In the genomic region with DNA sequence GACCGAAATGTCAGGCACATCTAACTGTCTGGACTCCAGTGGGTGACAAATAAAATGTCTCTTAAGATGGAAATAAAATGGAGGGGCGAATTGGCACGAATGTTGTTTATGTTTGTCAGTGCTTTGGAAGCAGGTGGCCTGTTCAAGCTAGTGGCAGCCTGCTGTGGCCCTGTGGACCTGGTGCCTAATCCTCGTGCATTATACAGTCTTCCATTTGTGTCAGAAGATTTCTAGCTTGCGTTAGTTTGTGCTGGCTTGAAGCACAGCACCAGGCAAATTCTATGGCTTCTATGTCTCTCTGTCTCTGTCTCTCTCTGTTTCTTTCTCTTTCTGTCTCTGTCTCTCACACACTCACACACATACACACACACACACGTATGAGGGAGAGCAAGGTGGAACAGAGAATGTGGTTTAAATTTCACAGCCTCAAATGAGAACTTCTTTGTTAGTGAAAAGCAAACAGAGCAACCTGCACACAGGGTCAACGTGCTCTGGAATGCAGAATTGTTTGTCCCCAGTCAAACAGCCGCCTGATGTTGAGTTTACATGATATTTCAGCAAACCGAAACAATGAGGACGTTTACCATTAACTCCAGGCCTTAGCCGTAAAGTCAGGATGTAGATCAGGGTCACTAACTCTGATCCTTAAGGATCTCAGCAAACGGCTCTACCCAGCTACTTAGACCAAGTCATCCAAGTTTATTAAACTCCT, we compare ENCODE assay signal across 23 cellular contexts. TPM values are rescaled to one million over a fixed set of nuclear protein-coding genes. Genes with fewer than 3 reads are reported as not detected.
A peak's percentile ranks its signal among the peaks of the same experiment; 100 is the strongest.
DNase-seq lines count a peak whose midpoint lies in the region; ATAC-seq, FAIRE-seq and TF ChIP-seq lines count a peak whose summit lies in the region.
"Had no signal": no experiment of that assay in that cellular context is flagged by ENCODE, and none has a peak within 500 bp of the region (broad histone marks: within the 10 kb centered on the region; RNA-seq: fewer than 3 reads in every experiment).

No MANE protein-coding gene starts in this region.

- 58 to 63% methylated on average over 12 of the region's 12 CpGs for WGBS in upper lobe of left lung, 2 donors

- ATAC-seq in upper lobe of left lung (ENCODE audit: low FRiP score in 2 of 2) (no peak), HG03460 (IDR thresholded peaks at IDR 0.05; ENCODE audit: unreplicated experiment) (no peak)
- ATAC-seq: Panc1 had no signal

- H3K27me3 ChIP-seq in endothelial cell of umbilical vein (ENCODE audit: control insufficient read depth in 2 of 2, insufficient read depth in 2 of 2, low read length in 2 of 2) (no peaks in the 10 kb centered on the region), muscle layer of colon (ENCODE audit: control insufficient read depth in 1 of 2, insufficient read depth in 2 of 2, low read length in 2 of 2) (no peaks in the 10 kb centered on the region), upper lobe of left lung (no peaks in the 10 kb centered on the region), dorsolateral prefrontal cortex (no peaks in the 10 kb centered on the region)
- H3K27me3 ChIP-seq: spleen, thyroid gland had no signal

- no peaks in the 10 kb centered on the region for H3K9me3 Mint-ChIP-seq in activated T-helper 2 cell treated with anti-CD3 and anti-CD28 coated beads, Interferon-gamma antibody, Interleukin-2, Interleukin-4, amounts not matched to agents 10 μg/mL and 5 μg/mL and 100 μg/mL, durations not matched to agents 14 hours and 24 hours and 36 hours
- H3K9me3 Mint-ChIP-seq: immature natural killer cell had no signal

- H3K79me2 ChIP-seq in endothelial cell of umbilical vein (ENCODE audit: control insufficient read depth, insufficient read depth, low read length) = no peaks in the 10 kb centered on the region

- no peaks in the 10 kb centered on the region for H3K36me3 Mint-ChIP-seq in activated T-helper 2 cell treated with anti-CD3 and anti-CD28 coated beads, Interferon-gamma antibody, Interleukin-2, Interleukin-4, amounts not matched to agents 10 μg/mL and 5 μg/mL and 100 μg/mL, durations not matched to agents 14 hours and 24 hours and 36 hours (ENCODE audit: low read depth)
- H3K36me3 Mint-ChIP-seq: immature natural killer cell had no signal

- H3K36me3 ChIP-seq in endothelial cell of umbilical vein (ENCODE audit: control insufficient read depth in 2 of 2, extremely low read depth in 1 of 2, insufficient read depth in 2 of 2, low read length in 2 of 2) (no peaks in the 10 kb centered on the region), muscle layer of colon (ENCODE audit: insufficient read depth, low read length) (no peaks in the 10 kb centered on the region), upper lobe of left lung (no peaks in the 10 kb centered on the region)
- H3K36me3 ChIP-seq: spleen, thyroid gland had no signal

- dilution Hi-C loops in endothelial cell of umbilical vein (cut with MboI; ENCODE audit: extremely low pct_ligation_motif_present, low sequenced_read_pairs) = no loop called here

- H3K27me3 Mint-ChIP-seq in activated T-helper 2 cell treated with anti-CD3 and anti-CD28 coated beads, Interferon-gamma antibody, Interleukin-2, Interleukin-4, amounts not matched to agents 10 μg/mL and 5 μg/mL and 100 μg/mL, durations not matched to agents 14 hours and 24 hours and 36 hours (ENCODE audit: low read depth) = peaks cover 10% of the 10 kb centered on the region

- CTCF ChIA-PET in endothelial cell of umbilical vein (lab: Charles Lee) = interaction anchor here (1.1 to 2.5 kb wide), 2 partner anchors 11 to 14 kb away, joined by 3 to 8 read pairs; no protein-coding TSS in a partner anchor

- TF ChIP-seq POLR2A in endothelial cell of umbilical vein (IDR thresholded peaks at IDR 0.05; ENCODE audit: low read depth, low read length) (no peak), upper lobe of left lung (IDR thresholded peaks at IDR 0.05) (no peak)

- H3K4me1 Mint-ChIP-seq in activated T-helper 2 cell treated with anti-CD3 and anti-CD28 coated beads, Interferon-gamma antibody, Interleukin-2, Interleukin-4, amounts not matched to agents 10 μg/mL and 5 μg/mL and 100 μg/mL, durations not matched to agents 14 hours and 24 hours and 36 hours (ENCODE audit: low read depth) = peaks cover 1% of the 10 kb centered on the region
- H3K4me1 Mint-ChIP-seq: immature natural killer cell had no signal

- POLR2A ChIA-PET in endothelial cell of umbilical vein (lab: Charles Lee) = no interaction called here

- H3K4me3 ChIP-seq in endothelial cell of umbilical vein (replicated peaks in 1 of 3; ENCODE audit: insufficient read depth in 1 of 3, low read depth in 1 of 3, low read length in 3 of 3) (no peak overlapping the region), muscle layer of colon (ENCODE audit: low read depth in 1 of 2, low read length in 2 of 2) (no peak overlapping the region), upper lobe of left lung (no peak overlapping the region), dorsolateral prefrontal cortex (no peak overlapping the region)
- H3K4me3 ChIP-seq: thyroid gland had no signal

- FAIRE-seq in endothelial cell of umbilical vein (lab: Jason Lieb, UNC) = no peak
- FAIRE-seq: GM18507, H54 had no signal

- peaks cover 29% of the 10 kb centered on the region for H3K4me1 ChIP-seq in endothelial cell of umbilical vein (ENCODE audit: control insufficient read depth, extremely low read depth, insufficient read depth, low read length)
- peaks cover 38% of the 10 kb centered on the region for H3K4me1 ChIP-seq in muscle layer of colon (ENCODE audit: insufficient read depth, low read length)
- peaks cover 9 to 33% (median 13%) of the 10 kb centered on the region in 4 donors for H3K4me1 ChIP-seq in upper lobe of left lung

- H3K4me3 Mint-ChIP-seq in activated T-helper 2 cell treated with anti-CD3 and anti-CD28 coated beads, Interferon-gamma antibody, Interleukin-2, Interleukin-4, amounts not matched to agents 10 μg/mL and 5 μg/mL and 100 μg/mL, durations not matched to agents 14 hours and 24 hours and 36 hours (ENCODE audit: low read depth) = no peak overlapping the region
- H3K4me3 Mint-ChIP-seq: immature natural killer cell had no signal

- no peaks in the 10 kb centered on the region for H4K20me1 ChIP-seq in endothelial cell of umbilical vein (replicated peaks; ENCODE audit: control insufficient read depth, extremely low read depth, insufficient read depth, low read length)

- H3K9ac ChIP-seq in endothelial cell of umbilical vein (replicated peaks; ENCODE audit: extremely low read depth, insufficient read depth, low read length) = no peak overlapping the region
- H3K9ac ChIP-seq in muscle layer of colon (ENCODE audit: low read length) = no peak overlapping the region
- H3K9ac ChIP-seq: KMS-11 had no signal

- no peak overlapping the region for H2AFZ ChIP-seq in endothelial cell of umbilical vein (ENCODE audit: low read depth, low read length)

- DNase-seq in NCI-H2029 treated with DMSO at 0.1 percent for 48 hours (lab: John Stamatoyannopoulos, UW) (peak; percentile 43), endothelial cell of umbilical vein (ENCODE audit: low read depth, low spot score) (no peak), upper lobe of left lung (no peak), dorsolateral prefrontal cortex (no peak), superior temporal gyrus (ENCODE audit: extremely low spot score) (no peak)
- no peak for DNase-seq in activated T-helper 2 cell treated with anti-CD3 and anti-CD28 coated beads, Interferon-gamma antibody, Interleukin-2, Interleukin-4, amounts not matched to agents 10 μg/mL and 5 μg/mL and 100 μg/mL, durations not matched to agents 14 hours and 24 hours and 36 hours (ENCODE audit: low spot score)
- DNase-seq: activated CD4-positive, alpha-beta T cell treated with anti-CD3 and anti-CD28 coated beads for 4 hours; activated naive CD4-positive, alpha-beta T cell treated with anti-CD3 and anti-CD28 coated beads, Interleukin-2, amount 50 U/mL, for 16 hours; cortex of kidney; immature natural killer cell; NCI-H1092 treated with DMSO at 0.1 percent for 48 hours; NCI-H82 had no signal

- H3K4me2 ChIP-seq in endothelial cell of umbilical vein (ENCODE audit: insufficient read depth, low read length) = peak overlapping the region; percentile 57
- H3K4me2 ChIP-seq: KMS-11 had no signal

- no peak overlapping the region for H3K27ac Mint-ChIP-seq in activated T-helper 2 cell treated with anti-CD3 and anti-CD28 coated beads, Interferon-gamma antibody, Interleukin-2, Interleukin-4, amounts not matched to agents 10 μg/mL and 5 μg/mL and 100 μg/mL, durations not matched to agents 14 hours and 24 hours and 36 hours
- H3K27ac Mint-ChIP-seq: immature natural killer cell had no signal

- intact Hi-C loops in endothelial cell of umbilical vein (cut with micrococcal nuclease) = no loop called here
- intact Hi-C loops in dorsolateral prefrontal cortex (cut with DNase I) = no loop called here
- intact Hi-C loops in activated T-helper 2 cell treated with anti-CD3 and anti-CD28 coated beads, Interferon-gamma antibody, Interleukin-2, Interleukin-4, amounts not matched to agents 10 μg/mL and 5 μg/mL and 100 μg/mL, durations not matched to agents 14 hours and 24 hours and 36 hours (cut with micrococcal nuclease) = no loop called here

- TF ChIP-seq CTCF in endothelial cell of umbilical vein (IDR thresholded peaks at IDR 0.05; ENCODE audit: extremely low read depth in 1 of 2, insufficient read depth in 1 of 2, low read depth in 1 of 2, low read length in 2 of 2) = no peak
- TF ChIP-seq CTCF in upper lobe of left lung (IDR thresholded peaks at IDR 0.05) = no peak
- TF ChIP-seq CTCF in dorsolateral prefrontal cortex (IDR thresholded peaks at IDR 0.05 in 54 of 56, conservative IDR thresholded peaks at IDR 0.05 in 2 of 56; ENCODE audit: low read depth in 1 of 56, partially characterized antibody in 56 of 56) = no peak

- H3K27ac ChIP-seq in endothelial cell of umbilical vein (ENCODE audit: insufficient read depth, low read depth, low read length) (peak overlapping the region; percentile 84), muscle layer of colon (ENCODE audit: low read depth, low read length) (peak overlapping the region; percentile 74), upper lobe of left lung (peak overlapping the region; percentile 57 to 83 (median 76)), dorsolateral prefrontal cortex (peak overlapping the region in 1 of 59 donors; percentile 14)
- H3K27ac ChIP-seq: epithelial cell of prostate, KMS-11 had no signal

- H3K9me1 ChIP-seq in endothelial cell of umbilical vein (replicated peaks; ENCODE audit: control insufficient read depth, extremely low read depth, insufficient read depth, low read length) = no peaks in the 10 kb centered on the region

- H3K9me3 ChIP-seq in endothelial cell of umbilical vein (replicated peaks; ENCODE audit: control insufficient read depth, insufficient read depth, low read length) = no peaks in the 10 kb centered on the region
- H3K9me3 ChIP-seq in muscle layer of colon (ENCODE audit: low read length) = no peaks in the 10 kb centered on the region
- no peaks in the 10 kb centered on the region for H3K9me3 ChIP-seq in upper lobe of left lung
- H3K9me3 ChIP-seq: spleen, thyroid gland had no signal

- no TSS peak for BruUV-seq in endothelial cell of umbilical vein (replicated peaks; lab: Mats Ljungman, UMichigan)

- no peak for TF ChIP-seq EP300 in upper lobe of left lung (IDR thresholded peaks at IDR 0.05)

RNA-seq across cellular contexts. Expression of gene CD180, which starts 39.0 kb away (rescaled TPM):
- total RNA-seq in endothelial cell of umbilical vein (not detected in 2 replicates), upper lobe of left lung (1 to 10 TPM in 5 of 6 donors, under 1 TPM in 1; 1.00 to 4.8 (median 1.9) TPM), dorsolateral prefrontal cortex (1 to 10 TPM in 35 of 120 experiments, under 1 TPM in 84, not detected in 1; 0.16 to 3.3 (median 0.61) TPM)
- not detected in 2 replicates for polyA plus RNA-seq in endothelial cell of umbilical vein
- polyA plus RNA-seq in endothelial cell of umbilical vein (2011; cell fraction: cytosol; rRNA removed) = not detected in 2 replicates
- not detected in 2 replicates for polyA plus RNA-seq in endothelial cell of umbilical vein (2011; cell fraction: nucleus; rRNA removed)
- not detected in 2 replicates for polyA plus RNA-seq in endothelial cell of umbilical vein (2012)
- not detected in 2 replicates for polyA minus RNA-seq in endothelial cell of umbilical vein
- polyA minus RNA-seq in endothelial cell of umbilical vein (2011; cell fraction: cytosol; rRNA and poly(A)+ RNA removed) = not detected
- not detected in 2 replicates for polyA minus RNA-seq in endothelial cell of umbilical vein (2011; cell fraction: nucleus; rRNA and poly(A)+ RNA removed)
- 0.02 TPM in 2 replicates for total RNA-seq in activated T-helper 2 cell treated with anti-CD3 and anti-CD28 coated beads, Interferon-gamma antibody, Interleukin-2, Interleukin-4, amounts not matched to agents 10 μg/mL and 5 μg/mL and 100 μg/mL, durations not matched to agents 14 hours and 24 hours and 36 hours
- total RNA-seq: glomerular endothelial cell, osteocyte had no signal
